Comparison of ENCODE assay signal across 22 cellular contexts in genomic region chr12:108807476-108807875, GRCh38. TPM values are rescaled to one million over a fixed set of nuclear protein-coding genes. Genes with fewer than 3 reads are reported as not detected.
DNase-seq lines count a peak whose midpoint lies in the region; ATAC-seq and TF ChIP-seq lines count a peak whose summit lies in the region.
"Had no signal": no experiment of that assay in that cellular context is flagged by ENCODE, and none has a peak within 500 bp of the region (broad histone marks: within the 10 kb centered on the region; RNA-seq: fewer than 3 reads in every experiment).

No MANE protein-coding gene starts in this region.

- H3K36me3 Mint-ChIP-seq in Caco-2 (ENCODE audit: insufficient read depth, unreplicated experiment) (peaks cover 57% of the 10 kb centered on the region), memory B cell (peaks cover 4% of the 10 kb centered on the region)
- peaks cover 23% of the 10 kb centered on the region for H3K36me3 Mint-ChIP-seq in activated CD4-positive, alpha-beta T cell treated with anti-CD3 and anti-CD28 coated beads, Interleukin-2, amount 10 ng/mL, durations not matched to agents 7 days and 5 days (ENCODE audit: low read depth)

- intact Hi-C loops in Caco-2 (cut with micrococcal nuclease; ENCODE audit: unreplicated experiment) = no loop called here

- no peak for ATAC-seq in memory B cell (ENCODE audit: low read depth)
- ATAC-seq: lower lobe of right lung had no signal

- H3K4me3 ChIP-seq in Caco-2 (ENCODE audit: low read depth, low read length) (no peak overlapping the region), skeletal muscle tissue (ENCODE audit: low read length in 3 of 3) (no peak overlapping the region)
- H3K4me3 ChIP-seq: ascending aorta, lower lobe of right lung, skin epidermis, vagina had no signal

- CTCF ChIA-PET in Caco-2 (lab: Charles Lee) = no interaction called here
- CTCF ChIA-PET in RWPE1 (lab: Yijun Ruan, JAX) = interaction anchor here (0.7 kb wide), 1 partner anchor 44 kb away, joined by 5 read pairs; no protein-coding TSS in a partner anchor
- CTCF ChIA-PET in activated CD4-positive, alpha-beta T cell treated with anti-CD3 and anti-CD28 coated beads, Interleukin-2, amount 10 ng/mL, durations not matched to agents 7 days and 5 days (lab: Charles Lee) = interaction anchor here (0.6 to 1.2 kb wide), 2 partner anchors 9 to 234 kb away, joined by 3 to 4 read pairs; no protein-coding TSS in a partner anchor

- H3K4me1 ChIP-seq in Caco-2 (peaks cover 11% of the 10 kb centered on the region; the same call in 1 of the 2 replicates), skeletal muscle tissue (ENCODE audit: control insufficient read depth in 3 of 3, insufficient read depth in 3 of 3, low read length in 3 of 3) (peaks cover 29 to 38% (median 33%) of the 10 kb centered on the region in 3 donors)

- DNase-seq in Caco-2 (no peak), RWPE1 (ENCODE audit: low spot score) (no peak), memory B cell (ENCODE audit: low spot score in 2 of 2) (no peak), NCI-H526 treated with DMSO at 0.1 percent for 48 hours (lab: John Stamatoyannopoulos, UW) (no peak)
- DNase-seq in activated CD4-positive, alpha-beta T cell treated with anti-CD3 and anti-CD28 coated beads, Interleukin-2, amount 10 ng/mL, durations not matched to agents 7 days and 5 days = no peak
- DNase-seq in activated CD4-positive, alpha-beta T cell treated with anti-CD3 and anti-CD28 coated beads for 48 hours = no peak
- DNase-seq: activated CD4-positive, alpha-beta T cell treated with anti-CD3 and anti-CD28 coated beads, Interleukin-2, amount 10 ng/mL, durations not matched to agents 24 days and 14 days; activated naive CD8-positive, alpha-beta T cell treated with anti-CD3 and anti-CD28 coated beads for 36 hours; CD4-positive, alpha-beta T cell; erythroblast; lower lobe of right lung; NCI-H1105; NCI-H2029; NCI-H226; SK-N-SH; stimulated activated CD4-positive, alpha-beta T cell treated with anti-CD3 and anti-CD28 coated beads, Interleukin-2, amount 100 ng/mL, for 24 hours had no signal

- no peak overlapping the region for H3K4me3 Mint-ChIP-seq in Caco-2 (ENCODE audit: unreplicated experiment)
- H3K4me3 Mint-ChIP-seq in memory B cell = no peak overlapping the region
- H3K4me3 Mint-ChIP-seq in activated CD4-positive, alpha-beta T cell treated with anti-CD3 and anti-CD28 coated beads, Interleukin-2, amount 10 ng/mL, durations not matched to agents 7 days and 5 days = no peak overlapping the region
- H3K4me3 Mint-ChIP-seq: activated CD4-positive, alpha-beta T cell treated with anti-CD3 and anti-CD28 coated beads, Interleukin-2, amount 10 ng/mL, durations not matched to agents 24 days and 14 days; activated naive CD8-positive, alpha-beta T cell treated with anti-CD3 and anti-CD28 coated beads for 36 hours; CD4-positive, alpha-beta T cell; neural crest cell had no signal

- no TSS peak for BruUV-seq in Caco-2 (replicated peaks; lab: Mats Ljungman, UMichigan)

- H3K27ac ChIP-seq in RWPE1 = peak overlapping the region; percentile 64
- H3K27ac ChIP-seq in skeletal muscle tissue (ENCODE audit: low read depth, low read length) = peak overlapping the region; percentile 13
- H3K27ac ChIP-seq: lower lobe of right lung had no signal

- H3K9me3 ChIP-seq in Caco-2 (no peaks in the 10 kb centered on the region), skeletal muscle tissue (ENCODE audit: control insufficient read depth in 3 of 3, low read length in 3 of 3) (no peaks in the 10 kb centered on the region)
- H3K9me3 ChIP-seq: ascending aorta, lower lobe of right lung, SK-N-SH, vagina had no signal

- TF ChIP-seq CTCF in Caco-2 (IDR thresholded peaks at IDR 0.05; ENCODE audit: insufficient read depth in 1 of 2, low read depth in 1 of 2, low read length in 1 of 2, severe bottlenecking in 1 of 2, unreplicated experiment in 1 of 2) = no peak
- no peak for TF ChIP-seq CTCF in RWPE1 (conservative IDR thresholded peaks at IDR 0.05; ENCODE audit: low read depth)

- H3K9me3 Mint-ChIP-seq in Caco-2 (ENCODE audit: unreplicated experiment) = no peaks in the 10 kb centered on the region
- H3K9me3 Mint-ChIP-seq in memory B cell = no peaks in the 10 kb centered on the region
- no peaks in the 10 kb centered on the region for H3K9me3 Mint-ChIP-seq in activated CD4-positive, alpha-beta T cell treated with anti-CD3 and anti-CD28 coated beads, Interleukin-2, amount 10 ng/mL, durations not matched to agents 7 days and 5 days
- H3K9me3 Mint-ChIP-seq: activated CD4-positive, alpha-beta T cell treated with anti-CD3 and anti-CD28 coated beads, Interleukin-2, amount 10 ng/mL, durations not matched to agents 24 days and 14 days; activated naive CD8-positive, alpha-beta T cell treated with anti-CD3 and anti-CD28 coated beads for 36 hours; activated T-helper 2 cell treated with anti-CD3 and anti-CD28 coated beads, Interferon-gamma antibody, Interleukin-2, Interleukin-4, amounts not matched to agents 10 μg/mL and 5 μg/mL and 100 μg/mL, durations not matched to agents 14 hours and 24 hours and 36 hours; CD4-positive, alpha-beta T cell; neural crest cell had no signal

- no peaks in the 10 kb centered on the region for H3K27me3 ChIP-seq in Caco-2 (replicated peaks; ENCODE audit: control insufficient read depth, insufficient read depth, low read length)
- no peaks in the 10 kb centered on the region for H3K27me3 ChIP-seq in skeletal muscle tissue (ENCODE audit: control insufficient read depth in 3 of 3, insufficient read depth in 3 of 3, low read length in 3 of 3)
- H3K27me3 ChIP-seq: ascending aorta, vagina had no signal

- no peak overlapping the region for H3K9ac ChIP-seq in skeletal muscle tissue (ENCODE audit: low read depth in 1 of 3, low read length in 3 of 3)
- H3K9ac ChIP-seq: SK-N-SH had no signal

- peak overlapping the region; percentile 64 for H3K27ac Mint-ChIP-seq in Caco-2 (ENCODE audit: unreplicated experiment)
- peak overlapping the region; percentile 31 for H3K27ac Mint-ChIP-seq in memory B cell
- H3K27ac Mint-ChIP-seq in activated CD4-positive, alpha-beta T cell treated with anti-CD3 and anti-CD28 coated beads, Interleukin-2, amount 10 ng/mL, durations not matched to agents 7 days and 5 days = no peak overlapping the region
- H3K27ac Mint-ChIP-seq: activated CD4-positive, alpha-beta T cell treated with anti-CD3 and anti-CD28 coated beads, Interleukin-2, amount 10 ng/mL, durations not matched to agents 24 days and 14 days; activated T-helper 2 cell treated with anti-CD3 and anti-CD28 coated beads, Interferon-gamma antibody, Interleukin-2, Interleukin-4, amounts not matched to agents 10 μg/mL and 5 μg/mL and 100 μg/mL, durations not matched to agents 14 hours and 24 hours and 36 hours; CD4-positive, alpha-beta T cell had no signal

- H3K36me3 ChIP-seq in Caco-2 (ENCODE audit: control insufficient read depth, insufficient read depth, low read length) (peaks cover 7% of the 10 kb centered on the region), skeletal muscle tissue (ENCODE audit: control insufficient read depth in 3 of 3, insufficient read depth in 3 of 3, low read length in 3 of 3) (peaks cover 44 to 57% (median 56%) of the 10 kb centered on the region in 3 donors)

- POLR2A ChIA-PET in Caco-2 (lab: Charles Lee) = no interaction called here
- POLR2A ChIA-PET in RWPE1 (lab: Yijun Ruan, JAX; ENCODE audit: low non-redundant PET) = no interaction called here
- POLR2A ChIA-PET in activated CD4-positive, alpha-beta T cell treated with anti-CD3 and anti-CD28 coated beads, Interleukin-2, amount 10 ng/mL, durations not matched to agents 7 days and 5 days (lab: Charles Lee) = no interaction called here

- no peaks in the 10 kb centered on the region for H3K27me3 Mint-ChIP-seq in Caco-2 (ENCODE audit: insufficient read depth, unreplicated experiment)
- H3K27me3 Mint-ChIP-seq in memory B cell = no peaks in the 10 kb centered on the region
- H3K27me3 Mint-ChIP-seq in activated CD4-positive, alpha-beta T cell treated with anti-CD3 and anti-CD28 coated beads, Interleukin-2, amount 10 ng/mL, durations not matched to agents 7 days and 5 days = no peaks in the 10 kb centered on the region
- H3K27me3 Mint-ChIP-seq: activated CD4-positive, alpha-beta T cell treated with anti-CD3 and anti-CD28 coated beads, Interleukin-2, amount 10 ng/mL, durations not matched to agents 24 days and 14 days; activated naive CD8-positive, alpha-beta T cell treated with anti-CD3 and anti-CD28 coated beads for 36 hours; CD4-positive, alpha-beta T cell had no signal

- no peaks in the 10 kb centered on the region for H3K4me1 Mint-ChIP-seq in Caco-2 (ENCODE audit: low read depth, unreplicated experiment)
- H3K4me1 Mint-ChIP-seq in memory B cell = no peaks in the 10 kb centered on the region
- H3K4me1 Mint-ChIP-seq in activated CD4-positive, alpha-beta T cell treated with anti-CD3 and anti-CD28 coated beads, Interleukin-2, amount 10 ng/mL, durations not matched to agents 7 days and 5 days = peaks cover 6% of the 10 kb centered on the region

RNA-seq across cellular contexts. Expression of gene SSH1, which starts 49.9 kb away (rescaled TPM):
- total RNA-seq in Caco-2 (2022) (26.0 and 27.7 TPM in 2 replicates), skeletal muscle tissue (11.0 TPM)
- total RNA-seq in activated CD4-positive, alpha-beta T cell treated with anti-CD3 and anti-CD28 coated beads, Interleukin-2, amount 10 ng/mL, durations not matched to agents 7 days and 5 days = 10 to 100 TPM; 24.2 to 27.4 TPM
